In genomic region chr11:68051191-68052136, GRCh38 we compare ENCODE assay signal across 12 cellular contexts. TPM values are rescaled to one million over a fixed set of nuclear protein-coding genes. Genes with fewer than 3 reads are reported as not detected.
DNase-seq lines count a peak whose midpoint lies in the region; ATAC-seq and TF ChIP-seq lines count a peak whose summit lies in the region.
"Had no signal": no experiment of that assay in that cellular context is flagged by ENCODE, and none has a peak within 500 bp of the region (broad histone marks: within the 10 kb centered on the region; RNA-seq: fewer than 3 reads in every experiment).

No MANE protein-coding gene starts in this region.

- no peak overlapping the region for H3K9ac ChIP-seq in endodermal cell (ENCODE audit: extremely low read depth, low read length, poor library complexity, severe bottlenecking)

- H3K4me3 Mint-ChIP-seq in endodermal cell: no peak overlapping the region

- H3K36me3 ChIP-seq in endodermal cell (ENCODE audit: control insufficient read depth, insufficient read depth, low read length) (no peaks in the 10 kb centered on the region), osteoblast (ENCODE audit: insufficient read depth, low read length) (peaks cover 39% of the 10 kb centered on the region)

- H3K4me3 ChIP-seq in endodermal cell (ENCODE audit: low read length) (no peak overlapping the region), osteoblast (ENCODE audit: insufficient read depth, low read length) (no peak overlapping the region)
- H3K4me3 ChIP-seq: esophagus squamous epithelium, tibial artery had no signal

- peak overlapping the region; percentile 76 for H3K27ac Mint-ChIP-seq in endodermal cell

- TF ChIP-seq CTCF in GM10266 (IDR thresholded peaks at IDR 0.05; ENCODE audit: control insufficient read depth, insufficient read depth, low read depth, missing control alignments) (no peak), endodermal cell (conservative IDR thresholded peaks at IDR 0.05) (no peak), osteoblast (IDR thresholded peaks at IDR 0.05; ENCODE audit: extremely low read depth, low read depth, low read length) (no peak)

- 88 to 89% methylated on average over 9 to 14 of the region's 14 CpGs for WGBS in endodermal cell (ENCODE audit: insufficient coverage in 1 of 2, insufficient read length in 1 of 2), 2 experiments

- H3K27ac ChIP-seq in endodermal cell (ENCODE audit: low read depth, low read length) (no peak overlapping the region), osteoblast (ENCODE audit: low read depth, low read length) (no peak overlapping the region)
- H3K27ac ChIP-seq: esophagus squamous epithelium, tibial artery had no signal

- H3K27me3 ChIP-seq in endodermal cell (ENCODE audit: control insufficient read depth, insufficient read depth, low read length, poor library complexity, severe bottlenecking): no peaks in the 10 kb centered on the region
- H3K27me3 ChIP-seq in osteoblast (ENCODE audit: insufficient read depth, low read length): no peaks in the 10 kb centered on the region
- H3K27me3 ChIP-seq: esophagus squamous epithelium, tibial artery had no signal

- H3K36me3 Mint-ChIP-seq in endodermal cell (ENCODE audit: low read depth): peaks cover 9% of the 10 kb centered on the region

- no peaks in the 10 kb centered on the region for H3K9me3 Mint-ChIP-seq in endodermal cell

- H2AFZ ChIP-seq in osteoblast (ENCODE audit: low read length): no peak overlapping the region

- peaks cover 6% of the 10 kb centered on the region for H3K4me1 Mint-ChIP-seq in endodermal cell

- ATAC-seq in HG03565 (IDR thresholded peaks at IDR 0.05; ENCODE audit: unreplicated experiment) (no peak), HG03469 (IDR thresholded peaks at IDR 0.05; ENCODE audit: unreplicated experiment) (no peak)

- H3K79me2 ChIP-seq in osteoblast (ENCODE audit: insufficient read depth, low read length): no peaks in the 10 kb centered on the region

- peak; percentile 15 for DNase-seq in GM10266 (ENCODE audit: extremely low spot score)
- peak; percentile 74 for DNase-seq in HuH-7.5 (ENCODE audit: low spot score)
- peak; percentile 78 for DNase-seq in endodermal cell
- peak; percentile 57 for DNase-seq in osteoblast (ENCODE audit: insufficient read length, low spot score, missing footprints)
- no peak for DNase-seq in dedifferentiated amniotic fluid mesenchymal stem cell (ENCODE audit: extremely low spot score)
- DNase-seq: activated CD4-positive, alpha-beta T cell treated with anti-CD3 and anti-CD28 coated beads for 4 hours; DND-41; esophagus squamous epithelium; NCI-H446; tibial artery had no signal

- H3K9me3 ChIP-seq in endodermal cell (ENCODE audit: control insufficient read depth, low read length) (no peaks in the 10 kb centered on the region), osteoblast (ENCODE audit: low read depth, low read length) (no peaks in the 10 kb centered on the region)
- H3K9me3 ChIP-seq: esophagus squamous epithelium, tibial artery had no signal

- no peaks in the 10 kb centered on the region for H3K27me3 Mint-ChIP-seq in endodermal cell (ENCODE audit: insufficient read depth)

- H4K20me1 ChIP-seq in osteoblast (ENCODE audit: insufficient read depth, low read length): no peaks in the 10 kb centered on the region

- H3K4me1 ChIP-seq in endodermal cell (ENCODE audit: control insufficient read depth, insufficient read depth, low read length): no peaks in the 10 kb centered on the region
- no peaks in the 10 kb centered on the region for H3K4me1 ChIP-seq in osteoblast (ENCODE audit: insufficient read depth, low read length)
- H3K4me1 ChIP-seq: tibial artery had no signal

- H3K4me2 ChIP-seq in osteoblast (ENCODE audit: insufficient read depth, low read length): no peak overlapping the region

RNA-seq across cellular contexts. Expression of gene TCIRG1, which starts 12.6 kb away (rescaled TPM):
- total RNA-seq in endodermal cell (10 to 100 TPM; 61.6 to 70.4 TPM), osteoblast (85.4 and 87.5 TPM in 2 replicates)
- 19.0 TPM for polyA plus RNA-seq in endodermal cell (2013, experiment 1 of 2)
- polyA plus RNA-seq in endodermal cell (2013, experiment 2 of 2): 18.5 TPM

RNA-seq across cellular contexts. Expression of gene NDUFS8, which starts 21.0 kb away (rescaled TPM):
- 100 to 1,000 TPM; 150 to 168 TPM for total RNA-seq in endodermal cell
- 151 TPM for polyA plus RNA-seq in endodermal cell (2013, experiment 1 of 2)
- 145 TPM for polyA plus RNA-seq in endodermal cell (2013, experiment 2 of 2)
- 60.7 and 73.1 TPM in 2 replicates for total RNA-seq in osteoblast

RNA-seq across cellular contexts. Expression of gene ALDH3B1, which starts 41.3 kb away (rescaled TPM):
- total RNA-seq in endodermal cell (under 1 TPM in 1 of 2 donors, not detected in 1; 0.11 TPM), osteoblast (59.5 and 63.0 TPM in 2 replicates)
- 0.64 TPM for polyA plus RNA-seq in endodermal cell (2013, experiment 1 of 2)
- 0.41 TPM for polyA plus RNA-seq in endodermal cell (2013, experiment 2 of 2)

RNA-seq across cellular contexts. Expression of gene UNC93B1, which starts 47.6 kb away (rescaled TPM):
- total RNA-seq in endodermal cell (10 to 100 TPM; 27.1 to 32.0 TPM), osteoblast (36.5 and 39.8 TPM in 2 replicates)
- 13.6 TPM for polyA plus RNA-seq in endodermal cell (2013, experiment 1 of 2)
- 10.8 TPM for polyA plus RNA-seq in endodermal cell (2013, experiment 2 of 2)

Comparison
In these comparisons a context has a peak if more than half of its experiments do, and no peak if none do; other contexts are left out.
1. RNA of gene ALDH3B1, which starts 41.3 kb away (total RNA-seq): 59.5 to 63.0 TPM in osteoblast; 0.11 TPM in endodermal cell; every median in the first group is over 10 times any median in the second.